ENCODE assay signal across 8 cellular contexts in genomic region chr2:19346983-19347618, GRCh38. TPM values are rescaled to one million over a fixed set of nuclear protein-coding genes. Genes with fewer than 3 reads are reported as not detected.
DNase-seq lines count a peak whose midpoint lies in the region; ATAC-seq and TF ChIP-seq lines count a peak whose summit lies in the region.

No MANE protein-coding gene starts in this region.

- peak overlapping the region; percentile 99 for H3K27ac Mint-ChIP-seq in mesothelial cell of epicardium

- H3K4me1 ChIP-seq in ACC112 (ENCODE audit: control insufficient read depth, insufficient read depth, low read length, unreplicated experiment) = peaks cover 11% of the 10 kb centered on the region

- peaks cover 16% of the 10 kb centered on the region for H3K79me2 ChIP-seq in ACC112 (ENCODE audit: control insufficient read depth, insufficient read depth, low read length, unreplicated experiment)

- H3K4me3 ChIP-seq in ACC112 (ENCODE audit: low read depth, low read length) (peak overlapping the region; percentile 93), astrocyte of the cerebellum (ENCODE audit: low read depth, low read length) (peak overlapping the region; percentile 87)

- H3K36me3 Mint-ChIP-seq in mesothelial cell of epicardium = peaks cover 10% of the 10 kb centered on the region

- TF ChIP-seq CTCF in astrocyte of the cerebellum (IDR thresholded peaks at IDR 0.05; ENCODE audit: low read depth, low read length, missing control alignments) (no peak), mesothelial cell of epicardium (IDR thresholded peaks at IDR 0.05; ENCODE audit: unreplicated experiment) (no peak)

- ATAC-seq in GM19035 (IDR thresholded peaks at IDR 0.05; ENCODE audit: unreplicated experiment) (peak; percentile 7), HG03432 (IDR thresholded peaks at IDR 0.05; ENCODE audit: unreplicated experiment) (peak; percentile 9), GM18520 (IDR thresholded peaks at IDR 0.05; ENCODE audit: unreplicated experiment) (no peak)

- H3K27me3 Mint-ChIP-seq in mesothelial cell of epicardium (ENCODE audit: low read depth) = peaks cover 37% of the 10 kb centered on the region

- peak overlapping the region; percentile 99 for H3K4me3 Mint-ChIP-seq in mesothelial cell of epicardium

- H3K27me3 ChIP-seq in ACC112 (ENCODE audit: insufficient read depth, low read length) = no peaks in the 10 kb centered on the region

- H2AFZ ChIP-seq in ACC112 (ENCODE audit: low read length, unreplicated experiment) = peak overlapping the region; percentile 77

- H3K4me1 Mint-ChIP-seq in mesothelial cell of epicardium = peaks cover 15% of the 10 kb centered on the region

- peaks cover 17% of the 10 kb centered on the region for H3K36me3 ChIP-seq in ACC112 (ENCODE audit: insufficient read depth, low read length)

- H3K9me3 Mint-ChIP-seq in mesothelial cell of epicardium = no peaks in the 10 kb centered on the region

- no peak for DNase-seq in astrocyte of the cerebellum (ENCODE audit: low read depth)
- no peak for DNase-seq in mesothelial cell of epicardium (ENCODE audit: low spot score in 2 of 2, unreplicated experiment in 2 of 2)
- DNase-seq in NCI-H1436 treated with DMSO at 0.1 percent for 48 hours (lab: John Stamatoyannopoulos, UW) = no peak
- no peak for DNase-seq in G401 (ENCODE audit: low spot score)

- in situ Hi-C loops in astrocyte of the cerebellum (cut with HindIII; ENCODE audit: low sequenced_read_pairs) = no loop called here
- in situ Hi-C loops in G401 (cut with HindIII; ENCODE audit: low sequenced_read_pairs) = no loop called here

- peak overlapping the region; percentile 81 for H3K27ac ChIP-seq in ACC112 (ENCODE audit: low read depth, low read length)

RNA-seq across cellular contexts. Expression of gene OSR1, which starts 11.3 kb away (rescaled TPM):
- 23.4 to 27.8 TPM (median 26.0 TPM) in 3 replicates for total RNA-seq in mesothelial cell of epicardium
- total RNA-seq in G401 (2014; rRNA removed; shearing (Covaris generic)) = 0.07 TPM in 1 of 2 replicates, not detected in the other

Comparison
In these comparisons a context has a peak if more than half of its experiments do, and no peak if none do; other contexts are left out.
1. RNA of gene OSR1, which starts 11.3 kb away (total RNA-seq): 23.4 to 27.8 TPM in mesothelial cell of epicardium; 0.07 TPM in G401; every median in the first group is over 10 times any median in the second.